In the genomic region with DNA sequence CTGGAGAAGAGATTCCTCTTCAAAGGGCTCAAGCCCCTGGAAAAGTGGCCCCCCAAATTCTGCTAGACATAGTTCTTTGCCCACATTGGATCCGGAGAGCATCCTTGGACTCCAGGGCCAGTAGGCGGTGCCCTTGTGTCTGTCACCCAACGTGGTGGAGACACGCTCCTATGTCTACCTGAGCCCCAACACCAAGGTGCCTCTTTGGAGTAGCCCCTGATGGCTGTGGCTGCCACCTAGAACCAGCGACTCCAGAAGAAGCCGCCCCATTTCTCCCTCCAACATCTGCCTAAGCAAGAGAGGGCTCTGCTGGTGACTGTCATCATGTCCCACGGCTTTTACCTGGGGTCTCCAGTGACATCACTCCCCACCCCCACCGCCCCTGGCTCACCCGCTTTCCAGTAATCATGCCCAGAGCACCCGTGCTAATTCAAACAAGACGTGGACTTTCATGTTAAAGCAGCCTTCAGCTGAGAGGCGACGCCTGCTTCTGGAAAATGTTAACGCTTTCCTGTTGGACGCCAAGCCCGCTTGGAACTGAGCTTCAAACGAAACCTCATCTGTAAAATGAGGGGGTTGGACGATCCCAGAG, we compare ENCODE assay signal across 15 cellular contexts. TPM values are rescaled to one million over a fixed set of nuclear protein-coding genes. Genes with fewer than 3 reads are reported as not detected.
A peak's percentile ranks its signal among the peaks of the same experiment; 100 is the strongest.
DNase-seq lines count a peak whose midpoint lies in the region; TF ChIP-seq lines count a peak whose summit lies in the region.
"Had no signal": no experiment of that assay in that cellular context is flagged by ENCODE, and none has a peak within 500 bp of the region (broad histone marks: within the 10 kb centered on the region; RNA-seq: fewer than 3 reads in every experiment).

No MANE protein-coding gene starts in this region.

- H3K79me1 ChIP-seq in mesenchymal stem cell (replicated peaks; ENCODE audit: low read length, poor library complexity, severe bottlenecking): no peaks in the 10 kb centered on the region

- H3K14ac ChIP-seq in mesenchymal stem cell (ENCODE audit: low read length in 2 of 2): no peak overlapping the region

- H4K20me1 ChIP-seq in GM23248 (ENCODE audit: insufficient read depth): no peaks in the 10 kb centered on the region

- H2AFZ ChIP-seq in GM23248 (no peak overlapping the region), mesenchymal stem cell (ENCODE audit: low read depth, low read length) (no peak overlapping the region)

- H2BK15ac ChIP-seq in mesenchymal stem cell (ENCODE audit: low read depth, poor library complexity, severe bottlenecking): peak overlapping the region; percentile 13

- H3K9me2 ChIP-seq in GM23248 (ENCODE audit: insufficient read depth): no peaks in the 10 kb centered on the region

- H3K9me3 ChIP-seq in GM23248 (ENCODE audit: low read depth) (no peaks in the 10 kb centered on the region), mesenchymal stem cell (ENCODE audit: control insufficient read depth, low read length) (no peaks in the 10 kb centered on the region)
- H3K9me3 ChIP-seq: A549 had no signal

- no peak for TF ChIP-seq CTCF in HFFc6 (IDR thresholded peaks at IDR 0.05)
- TF ChIP-seq CTCF in coronary artery (IDR thresholded peaks at IDR 0.05): no peak

- H3K4me2 ChIP-seq in GM23248 (ENCODE audit: unreplicated experiment) (no peak overlapping the region), mesenchymal stem cell (ENCODE audit: low read length, poor library complexity, severe bottlenecking) (no peak overlapping the region)
- H3K4me2 ChIP-seq: A549 had no signal

- no peaks in the 10 kb centered on the region for H3F3A ChIP-seq in GM23248 (ENCODE audit: insufficient read depth)

- no peak overlapping the region for H3K18ac ChIP-seq in mesenchymal stem cell (ENCODE audit: low read depth in 1 of 2, low read length in 2 of 2)

- H2BK120ac ChIP-seq in mesenchymal stem cell (ENCODE audit: low read depth, low read length): no peak overlapping the region

- H2AK5ac ChIP-seq in mesenchymal stem cell (ENCODE audit: low read length, severe bottlenecking): no peak overlapping the region

- H3K36me3 ChIP-seq in GM23248 (ENCODE audit: low read depth) (no peaks in the 10 kb centered on the region), mesenchymal stem cell (ENCODE audit: control insufficient read depth in 1 of 2, insufficient read depth in 2 of 2, low read depth in 1 of 2, low read length in 2 of 2) (no peaks in the 10 kb centered on the region)
- H3K36me3 ChIP-seq: BE2C had no signal

- H3K4me1 ChIP-seq in GM23248 (ENCODE audit: insufficient read depth) (no peaks in the 10 kb centered on the region), mesenchymal stem cell (ENCODE audit: control insufficient read depth, insufficient read depth, low read depth, low read length) (no peaks in the 10 kb centered on the region)
- H3K4me1 ChIP-seq: A549 had no signal

- POLR2A ChIA-PET in activated CD4-positive, alpha-beta memory T cell treated with anti-CD3 and anti-CD28 coated beads for 36 hours (lab: Charles Lee): no interaction called here

- no peaks in the 10 kb centered on the region for H3K9me3 Mint-ChIP-seq in HFFc6
- H3K9me3 Mint-ChIP-seq in activated CD4-positive, alpha-beta memory T cell treated with anti-CD3 and anti-CD28 coated beads for 36 hours: no peaks in the 10 kb centered on the region
- H3K9me3 Mint-ChIP-seq: CD4-positive, alpha-beta memory T cell had no signal

- in situ Hi-C loops in GM23248 (cut with MboI): no loop called here

- H3K27ac Mint-ChIP-seq in HFFc6: no peak overlapping the region
- no peak overlapping the region for H3K27ac Mint-ChIP-seq in activated CD4-positive, alpha-beta memory T cell treated with anti-CD3 and anti-CD28 coated beads for 36 hours

- no peak overlapping the region for H2BK12ac ChIP-seq in mesenchymal stem cell (ENCODE audit: low read length in 2 of 2)

- H3K79me2 ChIP-seq in GM23248 (ENCODE audit: insufficient read depth): no peaks in the 10 kb centered on the region

- WGBS in GM23248 (ENCODE audit: low coverage in 1 of 2, low lambda C conversion rate in 2 of 2, missing lambda C conversion rate in 2 of 2), 2 experiments: 21 to 26% methylated on average over 18 of the region's 18 CpGs
- WGBS in mesenchymal stem cell: 86% methylated on average over 18 of the region's 18 CpGs

- no peaks in the 10 kb centered on the region for H3K36me3 Mint-ChIP-seq in HFFc6 (ENCODE audit: low read depth)
- no peaks in the 10 kb centered on the region for H3K36me3 Mint-ChIP-seq in activated CD4-positive, alpha-beta memory T cell treated with anti-CD3 and anti-CD28 coated beads for 36 hours

- H3K27ac ChIP-seq in GM23248: no peak overlapping the region
- no peak overlapping the region for H3K27ac ChIP-seq in coronary artery
- H3K27ac ChIP-seq in mesenchymal stem cell (ENCODE audit: low read length, poor library complexity, severe bottlenecking): no peak overlapping the region
- H3K27ac ChIP-seq: A549, C4-2B had no signal

- H3K4ac ChIP-seq in mesenchymal stem cell (ENCODE audit: low read depth in 1 of 2, low read length in 2 of 2): no peak overlapping the region

- CTCF ChIA-PET in activated CD4-positive, alpha-beta memory T cell treated with anti-CD3 and anti-CD28 coated beads for 36 hours (lab: Charles Lee): no interaction called here

- peaks cover 14% of the 10 kb centered on the region for H3K27me3 Mint-ChIP-seq in HFFc6 (ENCODE audit: insufficient read depth)
- H3K27me3 Mint-ChIP-seq in activated CD4-positive, alpha-beta memory T cell treated with anti-CD3 and anti-CD28 coated beads for 36 hours: peaks cover 7% of the 10 kb centered on the region

- H3K4me1 Mint-ChIP-seq in HFFc6 (ENCODE audit: low read depth): peaks cover 45% of the 10 kb centered on the region
- H3K4me1 Mint-ChIP-seq in activated CD4-positive, alpha-beta memory T cell treated with anti-CD3 and anti-CD28 coated beads for 36 hours (ENCODE audit: low read depth): no peaks in the 10 kb centered on the region
- H3K4me1 Mint-ChIP-seq: CD4-positive, alpha-beta memory T cell had no signal

- H4K91ac ChIP-seq in mesenchymal stem cell (ENCODE audit: low read length): no peak overlapping the region

- H3K9ac ChIP-seq in GM23248 (no peak overlapping the region), mesenchymal stem cell (ENCODE audit: low read length) (peak overlapping the region; percentile 55)

- H4K8ac ChIP-seq in mesenchymal stem cell (ENCODE audit: low read length): no peak overlapping the region

- 0 out of 2 replicates have a peak overlapping the region, but pooled peaks have one; percentile 20 for H3K4me3 Mint-ChIP-seq in HFFc6
- no peak overlapping the region for H3K4me3 Mint-ChIP-seq in activated CD4-positive, alpha-beta memory T cell treated with anti-CD3 and anti-CD28 coated beads for 36 hours
- H3K4me3 Mint-ChIP-seq: CD4-positive, alpha-beta memory T cell had no signal

- intact Hi-C loops in activated CD4-positive, alpha-beta memory T cell treated with anti-CD3 and anti-CD28 coated beads for 36 hours (cut with micrococcal nuclease): no loop called here

- H3K23ac ChIP-seq in mesenchymal stem cell (ENCODE audit: low read length in 2 of 2): no peak overlapping the region

- no peak overlapping the region for H2BK5ac ChIP-seq in mesenchymal stem cell (ENCODE audit: low read depth, low read length, poor library complexity, severe bottlenecking)

- DNase-seq in GM23248 (peak; percentile 17), HFFc6 (no peak), coronary artery (ENCODE audit: low spot score) (peak; percentile 62), mesenchymal stem cell (no peak), NK-92 (lab: John Stamatoyannopoulos, UW; ENCODE audit: unreplicated experiment) (no peak)
- DNase-seq in stimulated activated CD8-positive, alpha-beta memory T cell treated with anti-CD3 and anti-CD28 coated beads, Interleukin-4, amount 100 ng/mL, for 48 hours: no peak
- DNase-seq in activated CD4-positive, CD25-positive, alpha-beta regulatory T cell treated with anti-CD3 and anti-CD28 coated beads, Interleukin-2, amount 50 U/mL, for 72 hours: no peak
- no peak for DNase-seq in activated CD4-positive, alpha-beta memory T cell treated with anti-CD3 and anti-CD28 coated beads for 36 hours
- DNase-seq: BE2C; CD4-positive, alpha-beta memory T cell; DMS153; DMS79 treated with DMSO at 0.1 percent for 48 hours; HCEC 1CT had no signal

- H3K4me3 ChIP-seq in GM23248: no peak overlapping the region
- H3K4me3 ChIP-seq in coronary artery: no peak overlapping the region
- H3K4me3 ChIP-seq in mesenchymal stem cell (ENCODE audit: insufficient read depth in 1 of 2, low read depth in 1 of 2, low read length in 2 of 2): peak overlapping the region in 1 of 2 experiments; percentile 42
- H3K4me3 ChIP-seq: A549 had no signal

- H3K27me3 ChIP-seq in GM23248 (replicated peaks; ENCODE audit: insufficient read depth) (peaks cover 39% of the 10 kb centered on the region), mesenchymal stem cell (ENCODE audit: control insufficient read depth in 1 of 2, insufficient read depth in 1 of 2, low read length in 2 of 2) (peaks cover 23 to 70% of the 10 kb centered on the region in 2 experiments)
- H3K27me3 ChIP-seq: BE2C had no signal

RNA-seq across cellular contexts. Expression of a gene that starts 56.9 kb away (rescaled TPM):
- total RNA-seq in GM23248 (2014; rRNA removed; shearing (Covaris generic)): not detected in 2 replicates
- 0.93 and 1.4 TPM in 2 replicates for polyA plus RNA-seq in GM23248 (2016; fragmentation: Nextera tagmentation; extraction: Ambion mirVana)
- 1 to 10 TPM in 1 of 6 experiments, under 1 TPM in 5; 0.47 to 1.5 (median 0.76) TPM for total RNA-seq in HFFc6 (2021; fragmentation: NEBNext Ultra II Directional; extraction: Animal tissue kit (Norgen Biotek cat#: 25700))
- 3.3 TPM for polyA plus RNA-seq in mesenchymal stem cell (2013, experiment 1 of 2)
- 3.6 TPM for polyA plus RNA-seq in mesenchymal stem cell (2013, experiment 2 of 2)
- total RNA-seq in activated CD4-positive, alpha-beta memory T cell treated with anti-CD3 and anti-CD28 coated beads for 36 hours: 10 to 100 TPM; 68.2 to 74.5 TPM

Comparison
In these comparisons a context has a peak if more than half of its experiments do, and no peak if none do; other contexts are left out.
1. DNase-seq: peak in GM23248 (single experiment) and coronary artery (single experiment); none in HFFc6 (single experiment), mesenchymal stem cell (single experiment), stimulated activated CD8-positive, alpha-beta memory T cell treated with anti-CD3 and anti-CD28 coated beads, Interleukin-4, amount 100 ng/mL, for 48 hours (single experiment), NK-92 (single experiment), activated CD4-positive, CD25-positive, alpha-beta regulatory T cell treated with anti-CD3 and anti-CD28 coated beads, Interleukin-2, amount 50 U/mL, for 72 hours (single experiment) and activated CD4-positive, alpha-beta memory T cell treated with anti-CD3 and anti-CD28 coated beads for 36 hours (single experiment).
2. RNA of a gene that starts 56.9 kb away (total RNA-seq): 68.2 to 74.5 TPM in activated CD4-positive, alpha-beta memory T cell treated with anti-CD3 and anti-CD28 coated beads for 36 hours; 0.47 to 1.5 TPM in HFFc6 and not detected in GM23248; every median in the first group is over 10 times any median in the second.